11 cellular contexts compared by ENCODE assay signal in the genomic region with DNA sequence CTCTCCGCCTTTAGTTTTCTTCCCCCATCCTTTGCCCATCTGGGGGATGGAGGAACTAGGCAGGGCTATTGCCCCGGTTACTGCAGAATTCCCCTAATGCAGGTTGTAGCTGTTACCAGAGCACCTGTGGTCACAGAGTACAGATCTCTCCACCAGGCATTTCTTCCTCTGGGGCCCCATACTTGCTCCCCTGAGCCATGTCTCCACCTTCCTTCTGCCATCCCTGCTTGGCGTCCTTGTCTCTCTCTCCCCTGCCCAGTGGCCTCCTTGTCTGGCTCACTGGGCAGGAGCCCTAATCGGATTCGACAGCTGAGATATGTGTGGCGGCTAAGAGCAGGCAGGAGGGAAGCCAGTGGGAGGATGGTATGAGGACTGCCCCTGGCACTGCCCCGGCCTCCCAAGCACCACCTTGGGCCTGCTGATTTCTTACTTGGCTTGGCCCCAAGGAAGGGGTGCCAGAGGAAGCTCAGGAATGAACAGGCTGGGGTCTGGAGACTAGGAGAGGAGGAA. TPM values are rescaled to one million over a fixed set of nuclear protein-coding genes. Genes with fewer than 3 reads are reported as not detected.
A peak's percentile ranks its signal among the peaks of the same experiment; 100 is the strongest.
DNase-seq lines count a peak whose midpoint lies in the region; ATAC-seq, FAIRE-seq and TF ChIP-seq lines count a peak whose summit lies in the region.
"Had no signal": no experiment of that assay in that cellular context is flagged by ENCODE, and none has a peak within 500 bp of the region (broad histone marks: within the 10 kb centered on the region; RNA-seq: fewer than 3 reads in every experiment).

No MANE protein-coding gene starts in this region.

- TF ChIP-seq POLR2A in IMR-90 (IDR thresholded peaks at IDR 0.05; ENCODE audit: low read depth, low read length) (no peak), GM12878 (IDR thresholded peaks at IDR 0.05; ENCODE audit: low read depth, low read length) (no peak)

- no peak for FAIRE-seq in GM12878 (lab: Jason Lieb, UNC)

- POLR2A ChIA-PET in IMR-90 (lab: Charles Lee; ENCODE audit: unreplicated experiment) (no interaction called here), GM12878 (lab: Charles Lee) (interaction anchor here (0.5 to 9.8 kb wide), 9 partner anchors 8 to 1361 kb away, joined by 3 to 123 read pairs (median 3); a partner anchor contains a TSS)
- POLR2A ChIA-PET in activated CD4-positive, alpha-beta T cell treated with anti-CD3 and anti-CD28 coated beads, Interleukin-2, amount 10 ng/mL, durations not matched to agents 7 days and 5 days (lab: Charles Lee), result no interaction called here

- H3K9me3 ChIP-seq in IMR-90 (ENCODE audit: control insufficient read depth, insufficient read depth, low read length) (no peaks in the 10 kb centered on the region), GM12878 (replicated peaks; ENCODE audit: control insufficient read depth, insufficient read depth, low read length) (no peaks in the 10 kb centered on the region), subcutaneous abdominal adipose tissue (ENCODE audit: control insufficient read depth in 5 of 5, low read length in 5 of 5) (no peaks in the 10 kb centered on the region)

- WGBS in IMR-90 (ENCODE audit: extremely low coverage in 2 of 2, insufficient read length in 1 of 2), 2 experiments, result no CpG with 5 or more reads among the region's 7 CpGs
- WGBS in GM12878 (ENCODE audit: insufficient coverage, insufficient replicate concordance, low lambda C conversion rate, missing lambda C conversion rate), result 62% methylated on average over 7 of the region's 7 CpGs

- CTCF ChIA-PET in IMR-90 (lab: Yijun Ruan, JAX), result no interaction called here
- CTCF ChIA-PET in GM12878 (lab: Yijun Ruan, JAX), result interaction anchor here (0.5 to 10.6 kb wide), 12 partner anchors 8 to 305 kb away, joined by 3 to 311 read pairs (median 6); no protein-coding TSS in a partner anchor
- CTCF ChIA-PET in activated CD4-positive, alpha-beta T cell treated with anti-CD3 and anti-CD28 coated beads, Interleukin-2, amount 10 ng/mL, durations not matched to agents 7 days and 5 days (lab: Charles Lee), result interaction anchor here (0.6 to 4.2 kb wide), 4 partner anchors 9 to 200 kb away, joined by 3 to 22 read pairs (median 4); no protein-coding TSS in a partner anchor

- no peak for ATAC-seq in IMR-90 (ENCODE audit: low read depth)
- peak; percentile 74 for ATAC-seq in GM12878
- ATAC-seq in GM21526 (IDR thresholded peaks at IDR 0.05; ENCODE audit: low FRiP score, unreplicated experiment), result no peak

- no peaks in the 10 kb centered on the region for H3K27me3 Mint-ChIP-seq in activated CD4-positive, alpha-beta T cell treated with anti-CD3 and anti-CD28 coated beads, Interleukin-2, amount 10 ng/mL, durations not matched to agents 7 days and 5 days

- H3K4me3 Mint-ChIP-seq in activated CD4-positive, alpha-beta T cell treated with anti-CD3 and anti-CD28 coated beads, Interleukin-2, amount 10 ng/mL, durations not matched to agents 7 days and 5 days, result no peak overlapping the region

- H3K4ac ChIP-seq in IMR-90 (ENCODE audit: low read depth, low read length), result no peak overlapping the region

- BruUV-seq in IMR-90 (replicated peaks; lab: Mats Ljungman, UMichigan) (no TSS peak), GM12878 (replicated peaks; lab: Mats Ljungman, UMichigan) (no TSS peak)

- no peaks in the 10 kb centered on the region for H3K36me3 ChIP-seq in IMR-90 (ENCODE audit: control insufficient read depth, insufficient read depth, low read length)
- no peaks in the 10 kb centered on the region; a peak in 1 of 4 replicates for H3K36me3 ChIP-seq in GM12878 (ENCODE audit: control insufficient read depth in 2 of 2, insufficient read depth in 2 of 2, low read length in 1 of 2)
- no peaks in the 10 kb centered on the region for H3K36me3 ChIP-seq in subcutaneous abdominal adipose tissue (ENCODE audit: control insufficient read depth in 5 of 5, insufficient read depth in 5 of 5, low read length in 5 of 5)

- intact Hi-C loops in IMR-90 (cut with micrococcal nuclease), result no loop called here
- intact Hi-C loops in GM12878 (cut with micrococcal nuclease; ENCODE audit: unreplicated experiment), result loop anchor here (10.0 kb wide), 1 partner anchor 104 kb away; a partner anchor contains a TSS

- H3K4me2 ChIP-seq in IMR-90 (ENCODE audit: low read depth, low read length) (no peak overlapping the region), GM12878 (ENCODE audit: control insufficient read depth, insufficient read depth) (peak overlapping the region; percentile 71)

- no peak overlapping the region for H2AK9ac ChIP-seq in IMR-90 (replicated peaks; ENCODE audit: low read depth, low read length, poor library complexity)

- no peak overlapping the region for H3K18ac ChIP-seq in IMR-90 (ENCODE audit: low read depth, low read length)

- H3K9me3 Mint-ChIP-seq in activated CD4-positive, alpha-beta T cell treated with anti-CD3 and anti-CD28 coated beads, Interleukin-2, amount 10 ng/mL, durations not matched to agents 7 days and 5 days, result no peaks in the 10 kb centered on the region

- in situ Hi-C loops in IMR-90 (cut with MboI; ENCODE audit: low sequenced_read_pairs) (no loop called here), GM12878 (cut with MboI) (no loop called here)

- no peak overlapping the region for H2BK15ac ChIP-seq in IMR-90 (ENCODE audit: low read depth, low read length)

- H4K8ac ChIP-seq in IMR-90 (ENCODE audit: low read depth in 2 of 2, low read length in 2 of 2), result peak overlapping the region in 1 of 2 experiments; percentile 2; a peak in 1 of 4 replicates

- H2AFZ ChIP-seq in IMR-90 (replicated peaks; ENCODE audit: low read length, poor library complexity) (no peak overlapping the region), GM12878 (ENCODE audit: control insufficient read depth, low read depth, low read length) (no peak overlapping the region)

- H3K27ac Mint-ChIP-seq in activated CD4-positive, alpha-beta T cell treated with anti-CD3 and anti-CD28 coated beads, Interleukin-2, amount 10 ng/mL, durations not matched to agents 7 days and 5 days, result no peak overlapping the region

- dilution Hi-C loops in IMR-90 (cut with HindIII; ENCODE audit: low sequenced_read_pairs, unreplicated experiment), result no loop called here

- no peak overlapping the region for H3K14ac ChIP-seq in IMR-90 (replicated peaks; ENCODE audit: low read depth, low read length)

- H3K27ac ChIP-seq in IMR-90 (ENCODE audit: insufficient read depth, low read length) (no peak overlapping the region), GM12878 (ENCODE audit: control insufficient read depth, insufficient read depth) (peak overlapping the region; percentile 72), subcutaneous abdominal adipose tissue (ENCODE audit: low read depth, low read length) (peak overlapping the region; percentile 88)

- no peaks in the 10 kb centered on the region; the same call in none of the 2 replicates for H3K79me2 ChIP-seq in GM12878 (ENCODE audit: control insufficient read depth, insufficient read depth, low read length)

- TF ChIP-seq CTCF in IMR-90 (conservative IDR thresholded peaks at IDR 0.05; ENCODE audit: low read depth, low read length) (no peak), GM12878 (IDR thresholded peaks at IDR 0.05 in 2 of 3, conservative IDR thresholded peaks at IDR 0.05 in 1 of 3; ENCODE audit: control insufficient read depth in 2 of 3, extremely low read depth in 1 of 3, insufficient read depth in 1 of 3, low read depth in 3 of 3, low read length in 3 of 3) (no peak)

- H4K20me1 ChIP-seq in IMR-90 (ENCODE audit: insufficient read depth, low read length) (no peaks in the 10 kb centered on the region; the same call in 1 of the 2 replicates), GM12878 (ENCODE audit: control insufficient read depth, insufficient read depth) (no peaks in the 10 kb centered on the region)

- H3K27me3 ChIP-seq in IMR-90 (ENCODE audit: control insufficient read depth, insufficient read depth, low read length), result no peaks in the 10 kb centered on the region
- no peaks in the 10 kb centered on the region for H3K27me3 ChIP-seq in GM12878 (replicated peaks in 1 of 2; ENCODE audit: control insufficient read depth in 2 of 2, insufficient read depth in 2 of 2, low read length in 1 of 2)
- H3K27me3 ChIP-seq in subcutaneous abdominal adipose tissue (ENCODE audit: control insufficient read depth in 5 of 5, insufficient read depth in 4 of 5, low read length in 5 of 5), result no peaks in the 10 kb centered on the region

- DNase-seq in IMR-90 (no peak), GM12878 (ENCODE audit: low read depth, low spot score) (no peak), left kidney (ENCODE audit: low read depth, low spot score) (peak; percentile 48)
- no peak for DNase-seq in activated CD8-positive, alpha-beta memory T cell treated with anti-CD3 and anti-CD28 coated beads, Interleukin-2, amount 50 U/mL, for 48 hours
- DNase-seq in activated CD4-positive, alpha-beta T cell treated with anti-CD3 and anti-CD28 coated beads, Interleukin-2, amount 10 ng/mL, durations not matched to agents 7 days and 5 days, result no peak
- DNase-seq in stimulated activated CD4-positive, alpha-beta T cell treated with anti-CD3 and anti-CD28 coated beads, Interleukin-12 subunit alpha, Interleukin-12 subunit beta, amount 100 ng/mL, for 4 hours, result no peak
- DNase-seq: activated CD4-positive, alpha-beta T cell treated with anti-CD3 and anti-CD28 coated beads, Interleukin-2, amount 50 U/mL, for 48 hours; effector CD4-positive, alpha-beta T cell; NCI-H510A had no signal

- RAD21 ChIA-PET in GM12878 (lab: Charles Lee; ENCODE audit: unreplicated experiment), result interaction anchor here (0.9 to 18.7 kb wide), 7 partner anchors 8 to 198 kb away, joined by 3 to 271 read pairs (median 4); no protein-coding TSS in a partner anchor

- H4K5ac ChIP-seq in IMR-90 (ENCODE audit: low read depth, low read length), result no peak overlapping the region; the same call in 1 of the 2 replicates

- H3K9ac ChIP-seq in IMR-90 (ENCODE audit: low read depth, low read length) (no peak overlapping the region), GM12878 (ENCODE audit: control insufficient read depth, insufficient read depth, low read length) (0 out of 2 replicates have a peak overlapping the region, but pooled peaks have one; percentile 28), subcutaneous abdominal adipose tissue (ENCODE audit: low read length in 5 of 5) (peak overlapping the region; percentile 23 to 72 (median 56))

- no peak for TF ChIP-seq EP300 in GM12878 (IDR thresholded peaks at IDR 0.05; ENCODE audit: borderline replicate concordance in 1 of 2, control insufficient read depth in 1 of 2, low read depth in 2 of 2, low read length in 2 of 2)

- H3K4me1 ChIP-seq in IMR-90 (ENCODE audit: control insufficient read depth, insufficient read depth, low read length) (peaks cover 69% of the 10 kb centered on the region), GM12878 (ENCODE audit: control insufficient read depth, insufficient read depth, low read length) (peaks cover 64% of the 10 kb centered on the region), subcutaneous abdominal adipose tissue (ENCODE audit: control insufficient read depth in 5 of 5, insufficient read depth in 5 of 5, low read length in 5 of 5) (peaks cover 49 to 95% (median 91%) of the 10 kb centered on the region in 5 donors)

- H4K91ac ChIP-seq in IMR-90 (ENCODE audit: insufficient read depth, low read depth, low read length), result no peak overlapping the region

- peaks cover 34% of the 10 kb centered on the region for H3K9me1 ChIP-seq in IMR-90 (ENCODE audit: insufficient read depth, low read length)

- H3K4me1 Mint-ChIP-seq in activated CD4-positive, alpha-beta T cell treated with anti-CD3 and anti-CD28 coated beads, Interleukin-2, amount 10 ng/mL, durations not matched to agents 7 days and 5 days, result peaks cover 44% of the 10 kb centered on the region

- SMC1A ChIA-PET in GM12878 (lab: Charles Lee; ENCODE audit: uncharacterized antibody, unreplicated experiment), result interaction anchor here (0.6 to 11.2 kb wide), 11 partner anchors 9 to 224 kb away, joined by 3 to 172 read pairs (median 3); a partner anchor contains a TSS

- peak overlapping the region; percentile 3; the same call in 1 of the 2 replicates for H3K23ac ChIP-seq in IMR-90 (ENCODE audit: low read depth, low read length)

- no peak overlapping the region for H2BK20ac ChIP-seq in IMR-90 (ENCODE audit: low read depth, low read length)

- TF ChIP-seq RAD21 in IMR-90 (IDR thresholded peaks at IDR 0.05; ENCODE audit: low read length) (no peak), GM12878 (IDR thresholded peaks at IDR 0.05; ENCODE audit: insufficient read depth, low read depth, low read length) (no peak)

- peaks cover 0 to 22% of the 10 kb centered on the region in 2 experiments; a peak in 2 of 4 replicates for H3K79me1 ChIP-seq in IMR-90 (ENCODE audit: low read depth in 1 of 2, low read length in 2 of 2)

- H2AK5ac ChIP-seq in IMR-90 (ENCODE audit: low read depth, low read length), result peak overlapping the region; percentile 58; the same call in 1 of the 2 replicates

- no peak overlapping the region for H2BK5ac ChIP-seq in IMR-90 (ENCODE audit: low read depth, low read length, poor library complexity, severe bottlenecking)

- H3K36me3 Mint-ChIP-seq in activated CD4-positive, alpha-beta T cell treated with anti-CD3 and anti-CD28 coated beads, Interleukin-2, amount 10 ng/mL, durations not matched to agents 7 days and 5 days (ENCODE audit: low read depth), result no peaks in the 10 kb centered on the region

- H3K4me3 ChIP-seq in IMR-90 (ENCODE audit: insufficient read depth, low read depth, low read length) (no peak overlapping the region), GM12878 (0 out of 2 replicates have a peak overlapping the region, but pooled peaks have one; percentile 10), subcutaneous abdominal adipose tissue (ENCODE audit: low read depth in 1 of 5, low read length in 5 of 5) (peak overlapping the region in 1 of 5 donors; percentile 9)

- H3K56ac ChIP-seq in IMR-90 (ENCODE audit: extremely low read depth, insufficient read depth, low read length), result no peak overlapping the region

- H2BK120ac ChIP-seq in IMR-90 (ENCODE audit: low read depth, low read length), result no peak overlapping the region

RNA-seq across cellular contexts. Expression of a gene that starts 2.0 kb away (rescaled TPM):
- 7.2 and 9.0 TPM in 2 replicates for total RNA-seq in IMR-90 (2012; rRNA removed)
- 12.7 and 13.6 TPM in 2 replicates for polyA plus RNA-seq in IMR-90 (2012; rRNA removed)
- polyA plus RNA-seq in IMR-90 (2012; cell fraction: cytosol; rRNA removed), result 11.3 and 18.9 TPM in 2 replicates
- 11.5 and 14.7 TPM in 2 replicates for polyA plus RNA-seq in IMR-90 (2012; cell fraction: nucleus; rRNA removed; ENCODE audit: low replicate concordance)
- total RNA-seq in GM12878 (2013; cell fraction: nucleolus; rRNA removed), result 30.5 and 34.4 TPM in 2 replicates
- 15.5 and 17.3 TPM in 2 replicates for total RNA-seq in GM12878 (2014; rRNA removed)
- total RNA-seq in GM12878 (2014; rRNA removed; fragmentation: Illumina TruSeq; extraction: Trizol), result 7.7 and 9.7 TPM in 2 replicates
- 33.6 and 34.8 TPM in 2 replicates for total RNA-seq in GM12878 (2021)
- polyA plus RNA-seq in GM12878 (2011; ENCODE audit: low read depth), result 12.0 TPM
- 3.1 and 7.8 TPM in 2 replicates for polyA plus RNA-seq in GM12878 (2011; rRNA removed)
- 10.0 and 13.4 TPM in 2 replicates for polyA plus RNA-seq in GM12878 (2011; cell fraction: cytosol; rRNA removed)
- 29.2 and 38.2 TPM in 2 replicates for polyA plus RNA-seq in GM12878 (2011; cell fraction: nucleus; rRNA removed)
- 23.0 and 26.5 TPM in 2 replicates for polyA plus RNA-seq in GM12878 (2012)
- 8.0 and 23.8 TPM in 2 replicates for polyA plus RNA-seq in GM12878 (2014; fragmentation: Illumina TruSeq; extraction: Trizol)
- polyA plus RNA-seq in GM12878 (2014; fragmentation: Nextera tagmentation; extraction: Ambion mirVana), result under 1 TPM; 0.13 to 0.16 TPM
- 14.3 and 20.2 TPM in 2 replicates for polyA plus RNA-seq in GM12878 (2014; rRNA removed)
- 10 to 100 TPM; 12.9 to 15.4 TPM for polyA plus RNA-seq in GM12878 (2016; fragmentation: Nextera tagmentation; extraction: Ambion mirVana)
- polyA minus RNA-seq in GM12878 (2011; rRNA and poly(A)+ RNA removed), result 8.7 and 13.7 TPM in 2 replicates
- 15.1 and 20.3 TPM in 2 replicates for polyA minus RNA-seq in GM12878 (2011; cell fraction: cytosol; rRNA and poly(A)+ RNA removed)
- 9.7 and 15.5 TPM in 2 replicates for polyA minus RNA-seq in GM12878 (2011; cell fraction: nucleus; rRNA and poly(A)+ RNA removed)
- 10 to 100 TPM; 66.6 to 66.7 TPM for total RNA-seq in activated CD4-positive, alpha-beta T cell treated with anti-CD3 and anti-CD28 coated beads, Interleukin-2, amount 10 ng/mL, durations not matched to agents 7 days and 5 days

RNA-seq across cellular contexts. Expression of a gene that starts 23.3 kb away (rescaled TPM):
- total RNA-seq in IMR-90 (2012; rRNA removed) (25.6 and 27.8 TPM in 2 replicates), GM12878 (2014; rRNA removed) (39.0 and 43.8 TPM in 2 replicates), GM12878 (2014; rRNA removed; fragmentation: Illumina TruSeq; extraction: Trizol) (46.8 and 53.0 TPM in 2 replicates), GM12878 (2021) (47.7 and 52.0 TPM in 2 replicates)
- polyA plus RNA-seq in IMR-90 (2012; rRNA removed) (13.8 and 15.3 TPM in 2 replicates), GM12878 (2011; rRNA removed) (43.1 and 48.5 TPM in 2 replicates), GM12878 (2014; fragmentation: Illumina TruSeq; extraction: Trizol) (54.4 and 59.6 TPM in 2 replicates), GM12878 (2014; fragmentation: Nextera tagmentation; extraction: Ambion mirVana) (10 to 100 TPM; 13.3 to 18.6 TPM), GM12878 (2014; rRNA removed) (25.9 and 26.3 TPM in 2 replicates), GM12878 (2016; fragmentation: Nextera tagmentation; extraction: Ambion mirVana) (10 to 100 TPM; 59.3 to 60.9 TPM)
- 4.2 and 16.4 TPM in 2 replicates for polyA plus RNA-seq in IMR-90 (2012; cell fraction: cytosol; rRNA removed)
- polyA plus RNA-seq in IMR-90 (2012; cell fraction: nucleus; rRNA removed; ENCODE audit: low replicate concordance), result 3.9 and 9.1 TPM in 2 replicates
- 25.9 and 32.3 TPM in 2 replicates for total RNA-seq in GM12878 (2013; cell fraction: nucleolus; rRNA removed)
- 20.0 TPM for polyA plus RNA-seq in GM12878 (2011; ENCODE audit: low read depth)
- 18.9 and 20.1 TPM in 2 replicates for polyA plus RNA-seq in GM12878 (2011; cell fraction: cytosol; rRNA removed)
- 18.7 and 26.9 TPM in 2 replicates for polyA plus RNA-seq in GM12878 (2011; cell fraction: nucleus; rRNA removed)
- 18.9 and 19.5 TPM in 2 replicates for polyA plus RNA-seq in GM12878 (2012)
- 15.8 and 24.1 TPM in 2 replicates for polyA minus RNA-seq in GM12878 (2011; rRNA and poly(A)+ RNA removed)
- 9.6 and 10.5 TPM in 2 replicates for polyA minus RNA-seq in GM12878 (2011; cell fraction: cytosol; rRNA and poly(A)+ RNA removed)
- 12.3 and 28.6 TPM in 2 replicates for polyA minus RNA-seq in GM12878 (2011; cell fraction: nucleus; rRNA and poly(A)+ RNA removed)
- 10 to 100 TPM; 81.1 to 98.8 TPM for total RNA-seq in activated CD4-positive, alpha-beta T cell treated with anti-CD3 and anti-CD28 coated beads, Interleukin-2, amount 10 ng/mL, durations not matched to agents 7 days and 5 days

RNA-seq across cellular contexts. Expression of a gene that starts 53.6 kb away (rescaled TPM):
- total RNA-seq in IMR-90 (2012; rRNA removed) (not detected in 2 replicates), GM12878 (2014; rRNA removed) (not detected in 2 replicates), GM12878 (2014; rRNA removed; fragmentation: Illumina TruSeq; extraction: Trizol) (not detected in 2 replicates), GM12878 (2021) (not detected in 2 replicates)
- polyA plus RNA-seq in IMR-90 (2012; rRNA removed) (0.10 and 0.39 TPM in 2 replicates), GM12878 (2011; rRNA removed) (not detected in 2 replicates), GM12878 (2014; fragmentation: Illumina TruSeq; extraction: Trizol) (not detected in 2 replicates), GM12878 (2014; fragmentation: Nextera tagmentation; extraction: Ambion mirVana) (not detected), GM12878 (2014; rRNA removed) (not detected in 2 replicates), GM12878 (2016; fragmentation: Nextera tagmentation; extraction: Ambion mirVana) (1 to 10 TPM in 1 of 2 experiments, not detected in 1; 1.6 TPM)
- polyA plus RNA-seq in IMR-90 (2012; cell fraction: cytosol; rRNA removed), result 0.11 and 1.0 TPM in 2 replicates
- 0.80 and 0.91 TPM in 2 replicates for polyA plus RNA-seq in IMR-90 (2012; cell fraction: nucleus; rRNA removed; ENCODE audit: low replicate concordance)
- not detected in 2 replicates for total RNA-seq in GM12878 (2013; cell fraction: nucleolus; rRNA removed)
- polyA plus RNA-seq in GM12878 (2011; ENCODE audit: low read depth), result not detected
- not detected in 2 replicates for polyA plus RNA-seq in GM12878 (2011; cell fraction: cytosol; rRNA removed)
- polyA plus RNA-seq in GM12878 (2011; cell fraction: nucleus; rRNA removed), result not detected in 2 replicates
- polyA plus RNA-seq in GM12878 (2012), result not detected in 2 replicates
- not detected in 2 replicates for polyA minus RNA-seq in GM12878 (2011; rRNA and poly(A)+ RNA removed)
- polyA minus RNA-seq in GM12878 (2011; cell fraction: cytosol; rRNA and poly(A)+ RNA removed), result not detected in 2 replicates
- not detected in 2 replicates for polyA minus RNA-seq in GM12878 (2011; cell fraction: nucleus; rRNA and poly(A)+ RNA removed)
- total RNA-seq in activated CD4-positive, alpha-beta T cell treated with anti-CD3 and anti-CD28 coated beads, Interleukin-2, amount 10 ng/mL, durations not matched to agents 7 days and 5 days, result under 1 TPM in 1 of 2 experiments, not detected in 1; 0.22 TPM
